25 cellular contexts compared by ENCODE assay signal in genomic region chr17:57289613-57290012, GRCh38. TPM values are rescaled to one million over a fixed set of nuclear protein-coding genes. Genes with fewer than 3 reads are reported as not detected.
A peak's percentile ranks its signal among the peaks of the same experiment; 100 is the strongest.
DNase-seq lines count a peak whose midpoint lies in the region; ATAC-seq and TF ChIP-seq lines count a peak whose summit lies in the region.
"Had no signal": no experiment of that assay in that cellular context is flagged by ENCODE, and none has a peak within 500 bp of the region (broad histone marks: within the 10 kb centered on the region; RNA-seq: fewer than 3 reads in every experiment).

No MANE protein-coding gene starts in this region.

- H3K9me3 Mint-ChIP-seq in activated naive CD4-positive, alpha-beta T cell treated with anti-CD3 and anti-CD28 coated beads, Interleukin-2, amount 50 U/mL, for 24 hours: no peaks in the 10 kb centered on the region
- H3K9me3 Mint-ChIP-seq in brain (no peaks in the 10 kb centered on the region), memory B cell (no peaks in the 10 kb centered on the region)
- H3K9me3 Mint-ChIP-seq in stimulated activated effector memory CD8-positive, alpha-beta T cell treated with anti-CD3 and anti-CD28 coated beads, Interleukin-12 subunit alpha, Interleukin-12 subunit beta, amount 100 ng/mL, for 72 hours: no peaks in the 10 kb centered on the region
- no peaks in the 10 kb centered on the region for H3K9me3 Mint-ChIP-seq in CD4-positive, alpha-beta memory T cell
- H3K9me3 Mint-ChIP-seq: CD4-positive, alpha-beta T cell; naive B cell had no signal

- H3K27ac Mint-ChIP-seq in activated naive CD4-positive, alpha-beta T cell treated with anti-CD3 and anti-CD28 coated beads, Interleukin-2, amount 50 U/mL, for 24 hours: peak overlapping the region; percentile 51
- H3K27ac Mint-ChIP-seq in brain: peak overlapping the region; percentile 76 to 94 (median 87)
- peak overlapping the region; percentile 58 for H3K27ac Mint-ChIP-seq in memory B cell
- H3K27ac Mint-ChIP-seq in stimulated activated effector memory CD8-positive, alpha-beta T cell treated with anti-CD3 and anti-CD28 coated beads, Interleukin-12 subunit alpha, Interleukin-12 subunit beta, amount 100 ng/mL, for 72 hours: peak overlapping the region; percentile 29
- H3K27ac Mint-ChIP-seq in CD4-positive, alpha-beta memory T cell: peak overlapping the region in 1 of 7 donors; percentile 3
- H3K27ac Mint-ChIP-seq: CD4-positive, alpha-beta T cell had no signal

- no peaks in the 10 kb centered on the region for H3K9me3 ChIP-seq in CD4-positive, alpha-beta memory T cell (ENCODE audit: control insufficient read depth in 1 of 2, low read length in 2 of 2)
- H3K9me3 ChIP-seq: suprapubic skin had no signal

- H3K4me3 Mint-ChIP-seq in activated naive CD4-positive, alpha-beta T cell treated with anti-CD3 and anti-CD28 coated beads, Interleukin-2, amount 50 U/mL, for 24 hours: no peak overlapping the region
- H3K4me3 Mint-ChIP-seq in brain (peak overlapping the region in 3 of 5 experiments; percentile 42 to 67 (median 50)), memory B cell (no peak overlapping the region)
- no peak overlapping the region for H3K4me3 Mint-ChIP-seq in stimulated activated effector memory CD8-positive, alpha-beta T cell treated with anti-CD3 and anti-CD28 coated beads, Interleukin-12 subunit alpha, Interleukin-12 subunit beta, amount 100 ng/mL, for 72 hours
- H3K4me3 Mint-ChIP-seq in CD4-positive, alpha-beta memory T cell: no peak overlapping the region
- H3K4me3 Mint-ChIP-seq: CD4-positive, alpha-beta T cell; naive B cell had no signal

- no peak for DNase-seq in activated naive CD4-positive, alpha-beta T cell treated with Interleukin-2 at 50 U/mL for 16 hours
- DNase-seq in memory B cell (ENCODE audit: low spot score in 2 of 2): no peak
- DNase-seq in stimulated activated effector memory CD8-positive, alpha-beta T cell treated with anti-CD3 and anti-CD28 coated beads, Interleukin-12 subunit alpha, Interleukin-12 subunit beta, amount 100 ng/mL, for 72 hours (ENCODE audit: low spot score in 2 of 2): no peak
- DNase-seq in EL: no peak
- no peak for DNase-seq in CD4-positive, alpha-beta memory T cell
- DNase-seq: activated CD4-positive, alpha-beta T cell treated with anti-CD3 and anti-CD28 coated beads, Interleukin-2, amount 50 U/mL, for 4 hours; activated effector memory CD4-positive, alpha-beta T cell treated with anti-CD3 and anti-CD28 coated beads, Interleukin-2, amount 50 U/mL, for 16 hours; CD4-positive, alpha-beta T cell; foreskin keratinocyte; mesendoderm; naive B cell; NCI-H1092; NCI-H187 treated with DMSO at 0.1 percent for 48 hours; NCI-H69; RPMI8226; stimulated activated CD4-positive, alpha-beta T cell treated with anti-CD3 and anti-CD28 coated beads, Interleukin-1b, Interleukin-23, amount 100 ng/mL, for 48 hours had no signal

- intact Hi-C loops in CD4-positive, alpha-beta memory T cell (cut with micrococcal nuclease): loop anchor here (10.0 kb wide), 1 partner anchor 45 kb away; no protein-coding TSS in a partner anchor

- no peaks in the 10 kb centered on the region for H3K27me3 ChIP-seq in CD4-positive, alpha-beta memory T cell (ENCODE audit: insufficient read depth, low read length)
- H3K27me3 ChIP-seq: cardiac muscle cell, foreskin keratinocyte, suprapubic skin had no signal

- H3K4me1 ChIP-seq in CD4-positive, alpha-beta memory T cell (ENCODE audit: insufficient read depth, low read length): peaks cover 25% of the 10 kb centered on the region
- H3K4me1 ChIP-seq: foreskin keratinocyte had no signal

- H3K36me3 ChIP-seq in CD4-positive, alpha-beta memory T cell (ENCODE audit: insufficient read depth, low read length): no peaks in the 10 kb centered on the region
- H3K36me3 ChIP-seq: cardiac muscle cell, suprapubic skin had no signal

- POLR2A ChIA-PET in CD4-positive, alpha-beta memory T cell (lab: Charles Lee; ENCODE audit: partially characterized antibody): interaction anchor here (0.6 kb wide), 1 partner anchor 35 kb away, joined by 5 read pairs; no protein-coding TSS in a partner anchor

- no peak for ATAC-seq in memory B cell (ENCODE audit: low read depth)
- ATAC-seq in stimulated activated effector memory CD8-positive, alpha-beta T cell treated with anti-CD3 and anti-CD28 coated beads, Interleukin-12 subunit alpha, Interleukin-12 subunit beta, amount 100 ng/mL, for 72 hours: no peak
- no peak for ATAC-seq in HG03045 (IDR thresholded peaks at IDR 0.05; ENCODE audit: unreplicated experiment)
- ATAC-seq: foreskin keratinocyte, GM12878 had no signal

- H3K36me3 Mint-ChIP-seq in activated naive CD4-positive, alpha-beta T cell treated with anti-CD3 and anti-CD28 coated beads, Interleukin-2, amount 50 U/mL, for 24 hours: peaks cover 4% of the 10 kb centered on the region
- peaks cover 27% of the 10 kb centered on the region for H3K36me3 Mint-ChIP-seq in brain
- peaks cover 7% of the 10 kb centered on the region for H3K36me3 Mint-ChIP-seq in memory B cell
- H3K36me3 Mint-ChIP-seq in stimulated activated effector memory CD8-positive, alpha-beta T cell treated with anti-CD3 and anti-CD28 coated beads, Interleukin-12 subunit alpha, Interleukin-12 subunit beta, amount 100 ng/mL, for 72 hours: peaks cover 50% of the 10 kb centered on the region
- H3K36me3 Mint-ChIP-seq in CD4-positive, alpha-beta memory T cell: peaks cover 26 to 32% of the 10 kb centered on the region in 2 donors

- no peak for TF ChIP-seq CTCF in brain (conservative IDR thresholded peaks at IDR 0.05)

- CTCF ChIA-PET in CD4-positive, alpha-beta memory T cell (lab: Charles Lee; ENCODE audit: partially characterized antibody): no interaction called here

- H3K27ac ChIP-seq in CD4-positive, alpha-beta memory T cell (ENCODE audit: low read depth, low read length): no peak overlapping the region
- H3K27ac ChIP-seq: 22Rv1, cardiac muscle cell, foreskin keratinocyte, SK-N-MC, skin epidermis, suprapubic skin had no signal

- H3K27me3 Mint-ChIP-seq in activated naive CD4-positive, alpha-beta T cell treated with anti-CD3 and anti-CD28 coated beads, Interleukin-2, amount 50 U/mL, for 24 hours: no peaks in the 10 kb centered on the region
- H3K27me3 Mint-ChIP-seq in brain (peaks cover under 1% of the 10 kb centered on the region), memory B cell (no peaks in the 10 kb centered on the region)
- H3K27me3 Mint-ChIP-seq in CD4-positive, alpha-beta memory T cell: no peaks in the 10 kb centered on the region
- H3K27me3 Mint-ChIP-seq: CD4-positive, alpha-beta T cell; naive B cell had no signal

- no peak overlapping the region for H3K4me3 ChIP-seq in CD4-positive, alpha-beta memory T cell (ENCODE audit: low read length in 2 of 2)
- H3K4me3 ChIP-seq: cardiac muscle cell, GM12878, SK-N-MC, skin epidermis, suprapubic skin had no signal

- H3K4me1 Mint-ChIP-seq in activated naive CD4-positive, alpha-beta T cell treated with anti-CD3 and anti-CD28 coated beads, Interleukin-2, amount 50 U/mL, for 24 hours: peaks cover 58% of the 10 kb centered on the region
- peaks cover 98% of the 10 kb centered on the region for H3K4me1 Mint-ChIP-seq in brain
- peaks cover 30% of the 10 kb centered on the region for H3K4me1 Mint-ChIP-seq in memory B cell
- H3K4me1 Mint-ChIP-seq in stimulated activated effector memory CD8-positive, alpha-beta T cell treated with anti-CD3 and anti-CD28 coated beads, Interleukin-12 subunit alpha, Interleukin-12 subunit beta, amount 100 ng/mL, for 72 hours: peaks cover 53% of the 10 kb centered on the region
- H3K4me1 Mint-ChIP-seq in CD4-positive, alpha-beta memory T cell: peaks cover 29 to 71% (median 44%) of the 10 kb centered on the region in 4 donors

RNA-seq across cellular contexts. Expression of gene MSI2, which starts 33.3 kb away (rescaled TPM):
- polyA plus RNA-seq in brain (ENCODE audit: insufficient read depth, low read depth, low replicate concordance): 79.1 TPM
- 100 to 1,000 TPM; 107 to 110 TPM for total RNA-seq in CD4-positive, alpha-beta memory T cell
- 1 to 10 TPM; 2.1 to 4.0 TPM for polyA plus RNA-seq in CD4-positive, alpha-beta memory T cell

Comparison
In these comparisons a context has a peak if more than half of its experiments do, and no peak if none do; other contexts are left out.
1. H3K4me3 Mint-ChIP-seq: peak in brain (3 of 5); none in activated naive CD4-positive, alpha-beta T cell treated with anti-CD3 and anti-CD28 coated beads, Interleukin-2, amount 50 U/mL, for 24 hours (single experiment), memory B cell (single experiment), stimulated activated effector memory CD8-positive, alpha-beta T cell treated with anti-CD3 and anti-CD28 coated beads, Interleukin-12 subunit alpha, Interleukin-12 subunit beta, amount 100 ng/mL, for 72 hours (single experiment) and CD4-positive, alpha-beta memory T cell (0 of 8).
2. RNA of gene MSI2, which starts 33.3 kb away (polyA plus RNA-seq): 79.1 TPM in brain (single experiment); 2.1 to 4.0 TPM in CD4-positive, alpha-beta memory T cell; every median in the first group is over 10 times any median in the second.